ENCODE assay signal across 11 cellular contexts in genomic region chr3:14329116-14329830, GRCh38.
DNase-seq lines count a peak whose midpoint lies in the region; ATAC-seq, FAIRE-seq and TF ChIP-seq lines count a peak whose summit lies in the region.
"Had no signal": no experiment of that assay in that cellular context is flagged by ENCODE, and none has a peak within 500 bp of the region (broad histone marks: within the 10 kb centered on the region; RNA-seq: fewer than 3 reads in every experiment).

No MANE protein-coding gene starts in this region.

- FAIRE-seq in GM19239 (lab: Jason Lieb, UNC): no peak

- no peak overlapping the region for H3K4me3 Mint-ChIP-seq in activated T-helper 1 cell treated with anti-CD3 and anti-CD28 coated beads, Interleukin-12 subunit alpha, Interleukin-12 subunit beta, Interleukin-2, Interleukin-4 antibody, amounts not matched to agents 30 ng/mL and 10 ng/mL and 1 ng/mL, durations not matched to agents 14 hours and 24 hours and 36 hours
- H3K4me3 Mint-ChIP-seq: CD4-positive, CD25-positive, alpha-beta regulatory T cell; dendritic cell treated with granulocyte-macrophage colony-stimulating factor and Interleukin-4, amounts not matched to agents 40 ng/mL and 50 ng/mL, for 4 days had no signal

- no peak for TF ChIP-seq CTCF in RWPE1 (conservative IDR thresholded peaks at IDR 0.05; ENCODE audit: low read depth)

- intact Hi-C loops in activated T-helper 1 cell treated with anti-CD3 and anti-CD28 coated beads, Interleukin-12 subunit alpha, Interleukin-12 subunit beta, Interleukin-2, Interleukin-4 antibody, amounts not matched to agents 30 ng/mL and 10 ng/mL and 1 ng/mL, durations not matched to agents 14 hours and 24 hours and 36 hours (cut with micrococcal nuclease): no loop called here

- CTCF ChIA-PET in RWPE1 (lab: Yijun Ruan, JAX): interaction anchor here (0.6 to 0.7 kb wide), 2 partner anchors 55 to 661 kb away, joined by 4 to 5 read pairs; no protein-coding TSS in a partner anchor

- DNase-seq in COLO668 (lab: John Stamatoyannopoulos, UW; ENCODE audit: unreplicated experiment) (peak; percentile 74), MV-4-11 (lab: John Stamatoyannopoulos, UW) (peak; percentile 63), RWPE1 (ENCODE audit: low spot score) (peak; percentile 16), iPS-NIHi7 (ENCODE audit: extremely low spot score) (peak; percentile 81), GM19239 (ENCODE audit: insufficient read length, low spot score) (no peak)
- DNase-seq in activated T-helper 1 cell treated with anti-CD3 and anti-CD28 coated beads, Interleukin-12 subunit alpha, Interleukin-12 subunit beta, Interleukin-2, Interleukin-4 antibody, amounts not matched to agents 30 ng/mL and 10 ng/mL and 1 ng/mL, durations not matched to agents 14 hours and 24 hours and 36 hours (ENCODE audit: low spot score): no peak
- DNase-seq: CD4-positive, CD25-positive, alpha-beta regulatory T cell; T-helper 2 cell had no signal

- H3K36me3 Mint-ChIP-seq in activated T-helper 1 cell treated with anti-CD3 and anti-CD28 coated beads, Interleukin-12 subunit alpha, Interleukin-12 subunit beta, Interleukin-2, Interleukin-4 antibody, amounts not matched to agents 30 ng/mL and 10 ng/mL and 1 ng/mL, durations not matched to agents 14 hours and 24 hours and 36 hours (ENCODE audit: low read depth): no peaks in the 10 kb centered on the region
- H3K36me3 Mint-ChIP-seq: CD4-positive, CD25-positive, alpha-beta regulatory T cell had no signal

- ATAC-seq in HG02759 (IDR thresholded peaks at IDR 0.05; ENCODE audit: unreplicated experiment) (no peak), GM18861 (IDR thresholded peaks at IDR 0.05; ENCODE audit: unreplicated experiment) (no peak)

- no peaks in the 10 kb centered on the region for H3K9me3 Mint-ChIP-seq in activated T-helper 1 cell treated with anti-CD3 and anti-CD28 coated beads, Interleukin-12 subunit alpha, Interleukin-12 subunit beta, Interleukin-2, Interleukin-4 antibody, amounts not matched to agents 30 ng/mL and 10 ng/mL and 1 ng/mL, durations not matched to agents 14 hours and 24 hours and 36 hours
- H3K9me3 Mint-ChIP-seq: dendritic cell treated with granulocyte-macrophage colony-stimulating factor and Interleukin-4, amounts not matched to agents 40 ng/mL and 50 ng/mL, for 4 days had no signal

- H3K27me3 Mint-ChIP-seq in activated T-helper 1 cell treated with anti-CD3 and anti-CD28 coated beads, Interleukin-12 subunit alpha, Interleukin-12 subunit beta, Interleukin-2, Interleukin-4 antibody, amounts not matched to agents 30 ng/mL and 10 ng/mL and 1 ng/mL, durations not matched to agents 14 hours and 24 hours and 36 hours (ENCODE audit: insufficient read depth): no peaks in the 10 kb centered on the region
- H3K27me3 Mint-ChIP-seq: CD4-positive, CD25-positive, alpha-beta regulatory T cell had no signal

- no peak overlapping the region for H3K27ac Mint-ChIP-seq in activated T-helper 1 cell treated with anti-CD3 and anti-CD28 coated beads, Interleukin-12 subunit alpha, Interleukin-12 subunit beta, Interleukin-2, Interleukin-4 antibody, amounts not matched to agents 30 ng/mL and 10 ng/mL and 1 ng/mL, durations not matched to agents 14 hours and 24 hours and 36 hours
- H3K27ac Mint-ChIP-seq: dendritic cell treated with granulocyte-macrophage colony-stimulating factor and Interleukin-4, amounts not matched to agents 40 ng/mL and 50 ng/mL, for 4 days had no signal

- H3K4me1 Mint-ChIP-seq in activated T-helper 1 cell treated with anti-CD3 and anti-CD28 coated beads, Interleukin-12 subunit alpha, Interleukin-12 subunit beta, Interleukin-2, Interleukin-4 antibody, amounts not matched to agents 30 ng/mL and 10 ng/mL and 1 ng/mL, durations not matched to agents 14 hours and 24 hours and 36 hours (ENCODE audit: low read depth): no peaks in the 10 kb centered on the region
- H3K4me1 Mint-ChIP-seq: CD4-positive, CD25-positive, alpha-beta regulatory T cell had no signal

- POLR2A ChIA-PET in RWPE1 (lab: Yijun Ruan, JAX; ENCODE audit: low non-redundant PET): no interaction called here

- H3K27ac ChIP-seq in RWPE1: no peak overlapping the region

Comparison
In these comparisons a context has a peak if more than half of its experiments do, and no peak if none do; other contexts are left out.
1. DNase-seq: peak in COLO668 (single experiment), MV-4-11 (single experiment), RWPE1 (single experiment) and iPS-NIHi7 (single experiment); none in GM19239 (single experiment) and activated T-helper 1 cell treated with anti-CD3 and anti-CD28 coated beads, Interleukin-12 subunit alpha, Interleukin-12 subunit beta, Interleukin-2, Interleukin-4 antibody, amounts not matched to agents 30 ng/mL and 10 ng/mL and 1 ng/mL, durations not matched to agents 14 hours and 24 hours and 36 hours (single experiment).